30 cellular contexts compared by ENCODE assay signal in the genomic region with DNA sequence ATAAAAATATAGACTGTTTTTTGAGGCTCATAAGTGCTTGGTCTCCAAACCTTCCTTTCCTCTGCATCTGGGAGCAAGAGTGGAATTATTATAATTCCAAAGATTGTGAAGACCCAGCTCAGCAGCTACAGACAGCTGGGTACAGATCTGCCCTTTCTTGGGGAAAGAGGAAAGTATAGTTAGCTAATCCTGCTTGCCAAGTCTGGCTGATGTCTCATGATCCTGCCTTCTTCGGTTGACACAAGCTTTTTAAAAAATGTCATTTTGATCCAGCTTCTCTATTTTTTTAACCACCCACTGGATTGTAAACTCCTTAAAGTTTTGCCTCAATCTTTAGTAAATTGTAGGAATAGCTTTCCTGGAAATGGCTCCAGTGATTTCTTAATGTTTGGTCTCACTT.
"Had no signal": no experiment of that assay in that cellular context is flagged by ENCODE, and none has a peak within 500 bp of the region (broad histone marks: within the 10 kb centered on the region; RNA-seq: fewer than 3 reads in every experiment).

No MANE protein-coding gene starts in this region.

- H3K27me3 ChIP-seq: cardiac muscle cell had no signal

- H3K4me3 ChIP-seq: cardiac muscle cell, PC-9 had no signal

- DNase-seq: activated B cell treated with CpG ODN at 0.5 μM for 24 hours; activated CD4-positive, alpha-beta memory T cell treated with anti-CD3 and anti-CD28 coated beads, Interleukin-2, amount 10 ng/mL, durations not matched to agents 7 days and 5 days; activated CD4-positive, alpha-beta T cell treated with anti-CD3 and anti-CD28 coated beads for 4 hours; activated CD4-positive, CD25-positive, alpha-beta regulatory T cell treated with anti-CD3 and anti-CD28 coated beads, Interleukin-2, amount 50 U/mL, for 72 hours; activated CD8-positive, alpha-beta memory T cell treated with anti-CD3 and anti-CD28 coated beads for 24 hours; activated CD8-positive, alpha-beta memory T cell treated with anti-CD3 and anti-CD28 coated beads, Interleukin-2, amount 10 ng/mL, durations not matched to agents 7 days and 5 days; activated CD8-positive, alpha-beta memory T cell treated with anti-CD3 and anti-CD28 coated beads, Interleukin-2, amount 50 U/mL, for 48 hours; activated effector memory CD4-positive, alpha-beta T cell treated with Interleukin-2 at 50 U/mL for 16 hours; activated naive CD4-positive, alpha-beta T cell treated with anti-CD3 and anti-CD28 coated beads, Interleukin-2, amount 10 ng/mL, durations not matched to agents 7 days and 5 days; activated naive CD8-positive, alpha-beta T cell treated with anti-CD3 and anti-CD28 coated beads, Interleukin-2, amount 50 U/mL, for 24 hours; activated T-cell treated with anti-CD3 and anti-CD28 coated beads, Interleukin-2, amount 50 U/mL, for 48 hours; amniotic stem cell; aorta; NCI-H1105; NCI-H1417 treated with DMSO at 0.1 percent for 48 hours; NCI-H187 treated with DMSO at 0.1 percent for 48 hours; NCI-H2081 treated with DMSO at 0.1 percent for 48 hours; NCI-H345; NCI-H524 treated with DMSO at 0.1 percent for 48 hours; NCI-H748 treated with DMSO at 0.1 percent for 48 hours; NK-92 treated with Interleukin-12 subunit alpha and Interleukin-12 subunit beta, amount 100 ng/mL, for 24 hours; PC-9; SW 1271; T-helper 1 cell; T-helper 2 cell; T-helper 9 cell had no signal

- ATAC-seq: activated CD8-positive, alpha-beta memory T cell treated with anti-CD3 and anti-CD28 coated beads, Interleukin-2, amount 10 ng/mL, durations not matched to agents 7 days and 5 days; activated naive CD8-positive, alpha-beta T cell treated with anti-CD3 and anti-CD28 coated beads, Interleukin-2, amount 50 U/mL, for 24 hours; Right ventricle myocardium inferior had no signal

- H3K27ac ChIP-seq: cardiac muscle cell, PC-9, RWPE1, VCaP had no signal

- H3K36me3 ChIP-seq: cardiac muscle cell had no signal

- H2AFZ ChIP-seq: PC-9 had no signal

- H3K4me2 ChIP-seq: PC-9 had no signal
